ENCODE assay signal across 33 cellular contexts in the genomic region with DNA sequence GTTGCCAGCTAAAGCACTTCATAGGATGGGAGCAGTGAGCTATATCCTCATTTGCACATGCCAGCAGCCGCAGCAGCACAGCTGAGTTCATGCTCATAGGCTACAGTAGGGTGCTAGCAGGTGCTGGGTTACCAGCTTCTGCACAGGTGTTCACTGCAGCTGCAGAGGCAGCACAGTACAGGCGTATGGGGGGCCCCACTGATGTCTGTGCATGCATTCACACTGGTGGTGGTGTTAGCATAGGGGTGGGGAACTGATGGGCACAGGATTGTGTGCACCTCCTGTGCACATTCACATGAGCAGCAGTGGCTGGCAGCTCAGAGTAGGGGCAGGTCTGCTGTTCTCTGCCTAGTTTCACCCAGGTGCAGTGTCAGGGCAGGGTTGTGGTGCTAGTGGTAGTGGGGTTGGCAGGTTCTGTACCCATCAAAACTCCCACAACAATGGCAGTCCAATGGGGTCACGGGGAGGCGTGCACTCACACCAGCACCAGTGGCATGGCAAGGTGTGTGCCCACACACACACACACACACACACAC.
"Had no signal": no experiment of that assay in that cellular context is flagged by ENCODE, and none has a peak within 500 bp of the region (broad histone marks: within the 10 kb centered on the region; RNA-seq: fewer than 3 reads in every experiment).

No MANE protein-coding gene starts in this region.

- H3K9me3 Mint-ChIP-seq: activated CD4-positive, alpha-beta memory T cell treated with anti-CD3 and anti-CD28 coated beads, Interleukin-2, amount 10 ng/mL, durations not matched to agents 7 days and 5 days; activated naive CD4-positive, alpha-beta T cell treated with anti-CD3 and anti-CD28 coated beads, Interleukin-2, amount 10 ng/mL, durations not matched to agents 7 days and 5 days had no signal

- DNase-seq: activated B cell treated with CpG ODN at 0.5 μM for 24 hours; activated CD4-positive, alpha-beta memory T cell treated with anti-CD3 and anti-CD28 coated beads, Interleukin-2, amount 10 ng/mL, durations not matched to agents 7 days and 5 days; activated CD4-positive, alpha-beta T cell treated with anti-CD3 and anti-CD28 coated beads for 4 hours; activated CD4-positive, alpha-beta T cell treated with anti-CD3 and anti-CD28 coated beads, Interleukin-2, amount 50 U/mL, for 1 hour; activated CD4-positive, CD25-positive, alpha-beta regulatory T cell treated with anti-CD3 and anti-CD28 coated beads, Interleukin-2, amount 50 U/mL, for 72 hours; activated CD8-positive, alpha-beta memory T cell treated with anti-CD3 and anti-CD28 coated beads for 24 hours; activated CD8-positive, alpha-beta memory T cell treated with anti-CD3 and anti-CD28 coated beads, Interleukin-2, amount 10 ng/mL, durations not matched to agents 7 days and 5 days; activated CD8-positive, alpha-beta memory T cell treated with anti-CD3 and anti-CD28 coated beads, Interleukin-2, amount 50 U/mL, for 48 hours; activated effector memory CD4-positive, alpha-beta T cell treated with Interleukin-2 at 50 U/mL for 16 hours; activated naive CD4-positive, alpha-beta T cell treated with anti-CD3 and anti-CD28 coated beads, Interleukin-2, amount 10 ng/mL, durations not matched to agents 7 days and 5 days; activated T-cell treated with anti-CD3 and anti-CD28 coated beads, Interleukin-2, amount 50 U/mL, for 48 hours; amygdala; NCI-H1105; NCI-H1417 treated with DMSO at 0.1 percent for 48 hours; NCI-H187 treated with DMSO at 0.1 percent for 48 hours; NCI-H2081; NCI-H2171 treated with DMSO at 0.1 percent for 48 hours; NCI-H345; NCI-H524 treated with DMSO at 0.1 percent for 48 hours; NK-92 treated with Interleukin-12 subunit alpha and Interleukin-12 subunit beta, amount 100 ng/mL, for 24 hours; PC-9; SIG-M5; T-helper 1 cell; T-helper 2 cell; T-helper 9 cell had no signal

- H3K36me3 Mint-ChIP-seq: activated CD8-positive, alpha-beta memory T cell treated with anti-CD3 and anti-CD28 coated beads, Interleukin-2, amount 10 ng/mL, durations not matched to agents 7 days and 5 days; activated naive CD4-positive, alpha-beta T cell treated with anti-CD3 and anti-CD28 coated beads, Interleukin-2, amount 10 ng/mL, durations not matched to agents 7 days and 5 days had no signal

- H3K4me1 ChIP-seq: ascending aorta had no signal

- ATAC-seq: activated CD8-positive, alpha-beta memory T cell treated with anti-CD3 and anti-CD28 coated beads, Interleukin-2, amount 10 ng/mL, durations not matched to agents 7 days and 5 days; Right ventricle myocardium inferior; SK-N-SH treated with all-trans-retinoic acid at 6 μM for 48 hours had no signal

- H3K27ac Mint-ChIP-seq: activated B cell treated with CpG ODN at 0.5 μM for 24 hours; activated CD4-positive, alpha-beta memory T cell treated with anti-CD3 and anti-CD28 coated beads, Interleukin-2, amount 10 ng/mL, durations not matched to agents 7 days and 5 days; activated CD8-positive, alpha-beta memory T cell treated with anti-CD3 and anti-CD28 coated beads, Interleukin-2, amount 10 ng/mL, durations not matched to agents 7 days and 5 days; activated naive CD4-positive, alpha-beta T cell treated with anti-CD3 and anti-CD28 coated beads, Interleukin-2, amount 10 ng/mL, durations not matched to agents 7 days and 5 days; activated naive CD8-positive, alpha-beta T cell had no signal

- H3K27me3 Mint-ChIP-seq: activated CD4-positive, alpha-beta memory T cell treated with anti-CD3 and anti-CD28 coated beads, Interleukin-2, amount 10 ng/mL, durations not matched to agents 7 days and 5 days; activated CD8-positive, alpha-beta memory T cell treated with anti-CD3 and anti-CD28 coated beads, Interleukin-2, amount 10 ng/mL, durations not matched to agents 7 days and 5 days; activated naive CD4-positive, alpha-beta T cell treated with anti-CD3 and anti-CD28 coated beads, Interleukin-2, amount 10 ng/mL, durations not matched to agents 7 days and 5 days had no signal

- H3K27ac ChIP-seq: ascending aorta, cardiac muscle cell, PC-9, RWPE1, VCaP had no signal

- H3K4me2 ChIP-seq: PC-9 had no signal

- H3K36me3 ChIP-seq: ascending aorta, cardiac muscle cell had no signal

- H3K4me3 ChIP-seq: ascending aorta, cardiac muscle cell, PC-9 had no signal

- H3K4me3 Mint-ChIP-seq: activated B cell treated with CpG ODN at 0.5 μM for 24 hours; activated CD4-positive, alpha-beta memory T cell treated with anti-CD3 and anti-CD28 coated beads, Interleukin-2, amount 10 ng/mL, durations not matched to agents 7 days and 5 days; activated CD8-positive, alpha-beta memory T cell treated with anti-CD3 and anti-CD28 coated beads, Interleukin-2, amount 10 ng/mL, durations not matched to agents 7 days and 5 days; activated naive CD4-positive, alpha-beta T cell treated with anti-CD3 and anti-CD28 coated beads, Interleukin-2, amount 10 ng/mL, durations not matched to agents 7 days and 5 days; activated naive CD8-positive, alpha-beta T cell; central memory CD8-positive, alpha-beta T cell had no signal

- H3K4me1 Mint-ChIP-seq: activated B cell treated with CpG ODN at 0.5 μM for 24 hours; activated CD4-positive, alpha-beta memory T cell treated with anti-CD3 and anti-CD28 coated beads, Interleukin-2, amount 10 ng/mL, durations not matched to agents 7 days and 5 days; activated CD8-positive, alpha-beta memory T cell treated with anti-CD3 and anti-CD28 coated beads, Interleukin-2, amount 10 ng/mL, durations not matched to agents 7 days and 5 days; activated naive CD4-positive, alpha-beta T cell treated with anti-CD3 and anti-CD28 coated beads, Interleukin-2, amount 10 ng/mL, durations not matched to agents 7 days and 5 days; central memory CD8-positive, alpha-beta T cell had no signal

- H2AFZ ChIP-seq: PC-9 had no signal
